9 cellular contexts compared by ENCODE assay signal in the genomic region with DNA sequence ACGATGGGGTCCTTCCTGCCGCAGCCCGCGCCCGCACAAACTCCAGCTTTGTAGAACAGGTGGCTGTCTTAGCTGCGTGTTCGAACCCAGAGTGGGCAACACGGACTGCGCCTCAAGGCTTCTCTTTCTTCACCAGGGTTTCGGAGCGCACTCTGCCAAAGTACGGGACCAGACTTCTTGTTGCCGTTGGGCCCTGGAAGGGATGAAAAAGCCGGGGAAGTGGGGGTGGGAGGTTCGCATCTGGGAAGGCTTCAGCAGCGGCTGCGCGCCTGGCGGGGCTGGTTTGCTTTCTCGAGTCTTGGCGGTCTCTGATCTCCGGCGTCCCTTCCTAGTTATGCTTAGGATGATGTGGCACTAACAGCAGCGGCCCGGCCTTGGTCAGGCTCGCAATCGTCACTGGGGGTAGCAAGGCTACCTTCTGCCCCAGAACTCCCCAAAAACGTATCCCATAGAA. TPM values are rescaled to one million over a fixed set of nuclear protein-coding genes. Genes with fewer than 3 reads are reported as not detected.
DNase-seq lines count a peak whose midpoint lies in the region; ATAC-seq and TF ChIP-seq lines count a peak whose summit lies in the region.
"Had no signal": no experiment of that assay in that cellular context is flagged by ENCODE, and none has a peak within 500 bp of the region (broad histone marks: within the 10 kb centered on the region; RNA-seq: fewer than 3 reads in every experiment).

No MANE protein-coding gene starts in this region.

- H3K27ac Mint-ChIP-seq in chondrocyte (ENCODE audit: unreplicated experiment): peak overlapping the region; percentile 54

- peak overlapping the region; percentile 68 for H3K27ac ChIP-seq in urinary bladder (ENCODE audit: low read depth)

- H3K4me3 Mint-ChIP-seq in chondrocyte (ENCODE audit: unreplicated experiment): peak overlapping the region; percentile 78

- H3K36me3 ChIP-seq in urinary bladder (ENCODE audit: insufficient read depth): no peaks in the 10 kb centered on the region

- H3K4me3 ChIP-seq in urinary bladder (ENCODE audit: low read depth, low read length): peak overlapping the region; percentile 76

- under 1% methylated on average over 28 of the region's 28 CpGs for WGBS in urinary bladder

- TF ChIP-seq CTCF in chondrocyte (IDR thresholded peaks at IDR 0.05): no peak

- no peak for ATAC-seq in HG03378 (IDR thresholded peaks at IDR 0.05; ENCODE audit: unreplicated experiment)

- H3K9me3 Mint-ChIP-seq in chondrocyte (ENCODE audit: low read depth): no peaks in the 10 kb centered on the region

- peaks cover 44% of the 10 kb centered on the region for H3K27me3 Mint-ChIP-seq in chondrocyte (ENCODE audit: low read depth)

- peaks cover 2% of the 10 kb centered on the region for H3K36me3 Mint-ChIP-seq in chondrocyte (ENCODE audit: low read depth)

- H3K4me1 Mint-ChIP-seq in chondrocyte (ENCODE audit: low read depth): peaks cover 25% of the 10 kb centered on the region

- DNase-seq in EL (peak; percentile 1), HuH-7 (ENCODE audit: low spot score) (peak; percentile 6), chondrocyte (ENCODE audit: low spot score) (no peak), lung microvascular endothelial cell (ENCODE audit: low read depth in 2 of 2) (peak; percentile 1), NCI-H2081 treated with DMSO at 0.1 percent for 48 hours (lab: John Stamatoyannopoulos, UW) (no peak), HuH-7.5 (ENCODE audit: low spot score) (no peak)

- H3K4me1 ChIP-seq in urinary bladder (ENCODE audit: insufficient read depth): no peaks in the 10 kb centered on the region

RNA-seq across cellular contexts. Expression of a gene that starts 0.7 kb away (rescaled TPM):
- 0.90 to 1.4 TPM (median 1.0 TPM) in 3 replicates for total RNA-seq in chondrocyte
- under 0.01 TPM in 1 of 2 replicates, not detected in the other for total RNA-seq in lung microvascular endothelial cell
- total RNA-seq in urinary bladder: 139 TPM
- polyA plus RNA-seq in urinary bladder: 81.3 TPM
- total RNA-seq: HT1080 had no signal

Comparison
In these comparisons a context has a peak if more than half of its experiments do, and no peak if none do; other contexts are left out.
1. DNase-seq: peak in EL (single experiment), HuH-7 (single experiment) and lung microvascular endothelial cell (2 of 2); none in chondrocyte (single experiment), NCI-H2081 treated with DMSO at 0.1 percent for 48 hours (single experiment) and HuH-7.5 (single experiment).
2. RNA of a gene that starts 0.7 kb away (total RNA-seq): 139 TPM in urinary bladder (single experiment); 0.90 to 1.4 TPM in chondrocyte and under 0.01 TPM in lung microvascular endothelial cell; every median in the first group is over 10 times any median in the second.